Comparison of ENCODE assay signal across 8 cellular contexts in genomic region chr16:77951788-77952187, GRCh38.
DNase-seq lines count a peak whose midpoint lies in the region; ATAC-seq, FAIRE-seq and TF ChIP-seq lines count a peak whose summit lies in the region.

No MANE protein-coding gene starts in this region.

- no peak overlapping the region for H3K27ac ChIP-seq in parathyroid adenoma

- H3K4me2 ChIP-seq in parathyroid adenoma (ENCODE audit: low read length) = no peak overlapping the region

- DNase-seq in DMS53 (lab: John Stamatoyannopoulos, UW) = peak; percentile 61
- no peak for DNase-seq in DMS53 treated with DMSO at 0.1 percent for 48 hours (lab: John Stamatoyannopoulos, UW; ENCODE audit: unreplicated experiment)
- peak; percentile 53 to 79 (median 63) for DNase-seq in NCI-H1417 (lab: John Stamatoyannopoulos, UW)
- no peak for DNase-seq in astrocyte of the cerebellum (ENCODE audit: low read depth)
- DNase-seq in GM12892 (ENCODE audit: insufficient read length) = no peak

- H3K79me2 ChIP-seq in parathyroid adenoma = no peaks in the 10 kb centered on the region

- no peak overlapping the region for H2AFZ ChIP-seq in parathyroid adenoma

- ATAC-seq in HG02840 (IDR thresholded peaks at IDR 0.05; ENCODE audit: low FRiP score, unreplicated experiment) = no peak
- ATAC-seq in GM18873 (IDR thresholded peaks at IDR 0.05; ENCODE audit: low FRiP score, unreplicated experiment) = no peak

- no peak for TF ChIP-seq POLR2A in GM12892 (IDR thresholded peaks at IDR 0.05; ENCODE audit: low read depth, low read length)

- TF ChIP-seq CTCF in astrocyte of the cerebellum (IDR thresholded peaks at IDR 0.05; ENCODE audit: low read depth, low read length, missing control alignments) (peak; percentile 51), parathyroid adenoma (IDR thresholded peaks at IDR 0.05) (peak; percentile 23)

- FAIRE-seq in GM12892 (lab: Jason Lieb, UNC) = no peak

- H3K9ac ChIP-seq in parathyroid adenoma = no peak overlapping the region

- in situ Hi-C loops in astrocyte of the cerebellum (cut with HindIII; ENCODE audit: low sequenced_read_pairs) = no loop called here

- H3K9me3 ChIP-seq in parathyroid adenoma (ENCODE audit: control insufficient read depth, low read length) = no peaks in the 10 kb centered on the region

- H3K4me1 ChIP-seq in parathyroid adenoma = no peaks in the 10 kb centered on the region

- H3K36me3 ChIP-seq in parathyroid adenoma (ENCODE audit: control insufficient read depth, insufficient read depth, low read length) = no peaks in the 10 kb centered on the region

- H3K4me3 ChIP-seq in astrocyte of the cerebellum (ENCODE audit: low read depth, low read length) (no peak overlapping the region), parathyroid adenoma (ENCODE audit: low read depth, low read length) (no peak overlapping the region)

- no peaks in the 10 kb centered on the region for H3K27me3 ChIP-seq in parathyroid adenoma (ENCODE audit: control insufficient read depth, insufficient read depth, low read length)

Comparison
In these comparisons a context has a peak if more than half of its experiments do, and no peak if none do; other contexts are left out.
1. DNase-seq: peak in DMS53 (single experiment) and NCI-H1417 (3 of 3); none in DMS53 treated with DMSO at 0.1 percent for 48 hours (single experiment), astrocyte of the cerebellum (single experiment) and GM12892 (single experiment).